In genomic region chr1:21587602-21587953, GRCh38 we compare ENCODE assay signal across 14 cellular contexts.
A peak's percentile ranks its signal among the peaks of the same experiment; 100 is the strongest.
DNase-seq lines count a peak whose midpoint lies in the region; TF ChIP-seq lines count a peak whose summit lies in the region.
"Had no signal": no experiment of that assay in that cellular context is flagged by ENCODE, and none has a peak within 500 bp of the region (broad histone marks: within the 10 kb centered on the region; RNA-seq: fewer than 3 reads in every experiment).

No MANE protein-coding gene starts in this region.

- H3K27me3 ChIP-seq in WERI-Rb-1 (ENCODE audit: insufficient read depth, low read depth, severe bottlenecking): no peaks in the 10 kb centered on the region
- no peaks in the 10 kb centered on the region for H3K27me3 ChIP-seq in skeletal muscle satellite cell (ENCODE audit: control insufficient read depth, insufficient read depth, low read length)
- no peaks in the 10 kb centered on the region for H3K27me3 ChIP-seq in Karpas-422 (ENCODE audit: low read length)

- H3K4me2 ChIP-seq in skeletal muscle satellite cell (ENCODE audit: low read length) (peak overlapping the region; percentile 22), Karpas-422 (ENCODE audit: low read depth, low read length, poor library complexity, severe bottlenecking) (no peak overlapping the region)

- H3K36me3 ChIP-seq in WERI-Rb-1 (no peaks in the 10 kb centered on the region), skeletal muscle satellite cell (ENCODE audit: insufficient read depth, low read length) (no peaks in the 10 kb centered on the region), Karpas-422 (ENCODE audit: insufficient read depth, low read length) (no peaks in the 10 kb centered on the region)

- H3K4me1 ChIP-seq in skeletal muscle satellite cell (ENCODE audit: control insufficient read depth, insufficient read depth, low read length) (peaks cover 42% of the 10 kb centered on the region), Karpas-422 (ENCODE audit: low read length) (no peaks in the 10 kb centered on the region)
- H3K4me1 ChIP-seq: Caco-2 had no signal

- H3K4me3 ChIP-seq in WERI-Rb-1 (ENCODE audit: low read depth, low read length) (no peak overlapping the region), skeletal muscle satellite cell (ENCODE audit: low read length) (no peak overlapping the region), Karpas-422 (ENCODE audit: low read length) (no peak overlapping the region)

- no peak overlapping the region for H2AFZ ChIP-seq in Karpas-422 (ENCODE audit: low read length)

- H3K9ac ChIP-seq in skeletal muscle satellite cell (ENCODE audit: low read depth, low read length) (peak overlapping the region; percentile 7), Karpas-422 (ENCODE audit: low read length) (no peak overlapping the region)

- H3K9me3 ChIP-seq in WERI-Rb-1 (ENCODE audit: severe bottlenecking) (no peaks in the 10 kb centered on the region), skeletal muscle satellite cell (replicated peaks; ENCODE audit: low read length) (no peaks in the 10 kb centered on the region), Karpas-422 (ENCODE audit: low read length) (no peaks in the 10 kb centered on the region)
- H3K9me3 ChIP-seq: Caco-2 had no signal

- no peak for TF ChIP-seq CTCF in WERI-Rb-1 (IDR thresholded peaks at IDR 0.05; ENCODE audit: low read depth, low read length)

- no peaks in the 10 kb centered on the region for H3K79me2 ChIP-seq in Karpas-422 (ENCODE audit: low read length)

- H3K27ac ChIP-seq in WERI-Rb-1: peak overlapping the region; percentile 75
- H3K27ac ChIP-seq in Karpas-422 (ENCODE audit: low read length): no peak overlapping the region

- H3K9me2 ChIP-seq in Karpas-422 (replicated peaks; ENCODE audit: insufficient read depth, low read length): no peaks in the 10 kb centered on the region

- no peaks in the 10 kb centered on the region for H4K20me1 ChIP-seq in Karpas-422 (ENCODE audit: insufficient read depth, low read depth, low read length)

- peak; percentile 18 for DNase-seq in NCI-H2227 (lab: John Stamatoyannopoulos, UW; ENCODE audit: unreplicated experiment)
- DNase-seq in NCI-H2227 treated with DMSO at 0.1 percent for 48 hours (lab: John Stamatoyannopoulos, UW): no peak
- DNase-seq in NCI-H1694 (lab: John Stamatoyannopoulos, UW): peak; percentile 14
- DNase-seq in WERI-Rb-1: peak; percentile 42
- no peak for DNase-seq in Karpas-422
- no peak for DNase-seq in amniotic stem cell (lab: John Stamatoyannopoulos, UW)
- DNase-seq in activated CD4-positive, alpha-beta T cell treated with anti-CD3 and anti-CD28 coated beads, Interleukin-2, amount 50 U/mL, for 1 hour: no peak
- DNase-seq: DND-41, GDM1, KBM-7, NCI-H1092, NCI-H187 had no signal

Comparison
In these comparisons a context has a peak if more than half of its experiments do, and no peak if none do; other contexts are left out.
1. DNase-seq: peak in NCI-H2227 (single experiment), NCI-H1694 (single experiment) and WERI-Rb-1 (single experiment); none in NCI-H2227 treated with DMSO at 0.1 percent for 48 hours (single experiment), Karpas-422 (single experiment), amniotic stem cell (single experiment) and activated CD4-positive, alpha-beta T cell treated with anti-CD3 and anti-CD28 coated beads, Interleukin-2, amount 50 U/mL, for 1 hour (single experiment).